ENCODE assay signal across 1 cellular context in the genomic region with DNA sequence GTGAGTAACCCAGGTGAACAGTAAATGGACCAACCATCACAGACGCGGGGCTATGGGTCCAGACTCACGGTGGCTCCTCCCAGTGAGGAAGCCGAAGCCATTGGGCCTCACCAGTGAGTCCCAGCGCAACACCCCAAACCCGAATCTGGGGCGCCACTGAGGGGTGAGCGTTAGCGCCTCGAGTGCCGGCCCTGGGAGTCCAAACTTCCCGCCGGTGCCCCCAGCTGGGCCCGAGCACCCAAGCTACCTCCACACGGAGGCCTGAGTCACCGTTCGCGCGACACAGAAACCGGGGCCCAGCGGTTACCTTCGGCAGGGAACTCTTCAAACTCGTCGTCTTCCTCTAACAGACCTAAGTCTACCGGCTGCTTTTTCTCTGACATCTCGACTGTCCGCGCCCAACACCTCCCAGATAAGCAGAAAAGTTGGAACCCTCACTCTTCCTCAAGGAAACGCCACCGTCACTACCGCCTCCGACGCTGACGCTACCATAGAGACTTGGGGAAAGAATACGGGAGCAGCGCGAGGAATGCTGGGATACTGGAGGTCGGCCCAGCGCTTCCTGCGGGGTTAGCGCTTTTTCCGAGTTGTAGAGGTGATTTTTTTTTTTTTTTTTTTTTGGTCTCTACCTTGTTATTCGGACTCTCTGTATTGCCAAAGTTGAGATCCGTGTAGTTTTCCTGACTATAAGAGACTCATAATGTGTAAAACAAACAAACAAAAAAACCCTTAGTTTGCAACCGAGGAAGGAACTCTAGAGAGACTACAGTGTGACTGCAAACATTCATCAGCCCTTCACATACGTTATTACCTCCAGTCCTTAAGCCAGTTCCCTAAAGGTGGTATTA.
TF ChIP-seq lines count a peak whose summit lies in the region.

A gene (minus strand): TSS at position 466 of the 848 bp plus-strand sequence. CDS start 83 bp downstream, at position 383.

TF ChIP-seq in GM12878, 131 proteins besides CTCF, POLR2A, EP300 and RAD21 (continued from another document):
- TF ChIP-seq, protein P1, sequence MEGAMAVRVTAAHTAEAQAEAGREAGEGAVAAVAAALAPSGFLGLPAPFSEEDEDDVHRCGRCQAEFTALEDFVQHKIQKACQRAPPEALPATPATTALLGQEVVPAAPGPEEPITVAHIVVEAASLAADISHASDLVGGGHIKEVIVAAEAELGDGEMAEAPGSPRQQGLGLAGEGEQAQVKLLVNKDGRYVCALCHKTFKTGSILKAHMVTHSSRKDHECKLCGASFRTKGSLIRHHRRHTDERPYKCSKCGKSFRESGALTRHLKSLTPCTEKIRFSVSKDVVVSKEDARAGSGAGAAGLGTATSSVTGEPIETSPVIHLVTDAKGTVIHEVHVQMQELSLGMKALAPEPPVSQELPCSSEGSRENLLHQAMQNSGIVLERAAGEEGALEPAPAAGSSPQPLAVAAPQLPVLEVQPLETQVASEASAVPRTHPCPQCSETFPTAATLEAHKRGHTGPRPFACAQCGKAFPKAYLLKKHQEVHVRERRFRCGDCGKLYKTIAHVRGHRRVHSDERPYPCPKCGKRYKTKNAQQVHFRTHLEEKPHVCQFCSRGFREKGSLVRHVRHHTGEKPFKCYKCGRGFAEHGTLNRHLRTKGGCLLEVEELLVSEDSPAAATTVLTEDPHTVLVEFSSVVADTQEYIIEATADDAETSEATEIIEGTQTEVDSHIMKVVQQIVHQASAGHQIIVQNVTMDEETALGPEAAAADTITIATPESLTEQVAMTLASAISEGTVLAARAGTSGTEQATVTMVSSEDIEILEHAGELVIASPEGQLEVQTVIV (IDR thresholded peaks at IDR 0.05; ENCODE audit: borderline replicate concordance, partially characterized antibody), result no peak
- 0 out of 3 replicates have a peak, but pooled peaks have one; percentile 46 for TF ChIP-seq POU2F2 (IDR thresholded peaks at IDR 0.05; ENCODE audit: borderline replicate concordance, low read depth, low read length)
- TF ChIP-seq TAF1 (IDR thresholded peaks at IDR 0.05; ENCODE audit: borderline replicate concordance, low read depth, low read length), result peak; percentile 80; the same call in 1 of the 2 replicates
- peak; percentile 50; the same call in 1 of the 2 replicates for TF ChIP-seq POLR2AphosphoS2 (IDR thresholded peaks at IDR 0.05; ENCODE audit: low read depth, low read length)
- TF ChIP-seq MEF2B (IDR thresholded peaks at IDR 0.05; ENCODE audit: partially characterized antibody, poor library complexity, severe bottlenecking), result peak; percentile 11
- TF ChIP-seq IKZF2 (IDR thresholded peaks at IDR 0.05), result peak; percentile 76 to 85
- no peak for TF ChIP-seq NFIC (IDR thresholded peaks at IDR 0.05; ENCODE audit: low read depth, low read length)
- TF ChIP-seq, protein P2, sequence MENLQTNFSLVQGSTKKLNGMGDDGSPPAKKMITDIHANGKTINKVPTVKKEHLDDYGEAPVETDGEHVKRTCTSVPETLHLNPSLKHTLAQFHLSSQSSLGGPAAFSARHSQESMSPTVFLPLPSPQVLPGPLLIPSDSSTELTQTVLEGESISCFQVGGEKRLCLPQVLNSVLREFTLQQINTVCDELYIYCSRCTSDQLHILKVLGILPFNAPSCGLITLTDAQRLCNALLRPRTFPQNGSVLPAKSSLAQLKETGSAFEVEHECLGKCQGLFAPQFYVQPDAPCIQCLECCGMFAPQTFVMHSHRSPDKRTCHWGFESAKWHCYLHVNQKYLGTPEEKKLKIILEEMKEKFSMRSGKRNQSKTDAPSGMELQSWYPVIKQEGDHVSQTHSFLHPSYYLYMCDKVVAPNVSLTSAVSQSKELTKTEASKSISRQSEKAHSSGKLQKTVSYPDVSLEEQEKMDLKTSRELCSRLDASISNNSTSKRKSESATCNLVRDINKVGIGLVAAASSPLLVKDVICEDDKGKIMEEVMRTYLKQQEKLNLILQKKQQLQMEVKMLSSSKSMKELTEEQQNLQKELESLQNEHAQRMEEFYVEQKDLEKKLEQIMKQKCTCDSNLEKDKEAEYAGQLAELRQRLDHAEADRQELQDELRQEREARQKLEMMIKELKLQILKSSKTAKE (IDR thresholded peaks at IDR 0.05; ENCODE audit: low read depth, poor library complexity, severe bottlenecking), result no peak
- TF ChIP-seq RBBP5 (conservative IDR thresholded peaks at IDR 0.05), result no peak
- no peak for TF ChIP-seq SUPT20H (IDR thresholded peaks at IDR 0.05; ENCODE audit: borderline replicate concordance, control insufficient read depth, low read depth, low read length)
- 0 out of 2 replicates have a peak, but pooled peaks have one; percentile 14 for TF ChIP-seq SPI1 (IDR thresholded peaks at IDR 0.05; ENCODE audit: borderline replicate concordance, insufficient read depth, low read depth, low read length)
- TF ChIP-seq IRF4 (IDR thresholded peaks at IDR 0.05; ENCODE audit: low read depth, low read length), result 0 out of 2 replicates have a peak, but pooled peaks have one; percentile 14
- peak; percentile 40; the same call in 1 of the 2 replicates for TF ChIP-seq GATAD2B (conservative IDR thresholded peaks at IDR 0.05; ENCODE audit: low read depth)
- TF ChIP-seq, protein P3, sequence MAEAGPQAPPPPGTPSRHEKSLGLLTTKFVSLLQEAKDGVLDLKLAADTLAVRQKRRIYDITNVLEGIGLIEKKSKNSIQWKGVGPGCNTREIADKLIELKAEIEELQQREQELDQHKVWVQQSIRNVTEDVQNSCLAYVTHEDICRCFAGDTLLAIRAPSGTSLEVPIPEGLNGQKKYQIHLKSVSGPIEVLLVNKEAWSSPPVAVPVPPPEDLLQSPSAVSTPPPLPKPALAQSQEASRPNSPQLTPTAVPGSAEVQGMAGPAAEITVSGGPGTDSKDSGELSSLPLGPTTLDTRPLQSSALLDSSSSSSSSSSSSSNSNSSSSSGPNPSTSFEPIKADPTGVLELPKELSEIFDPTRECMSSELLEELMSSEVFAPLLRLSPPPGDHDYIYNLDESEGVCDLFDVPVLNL (IDR thresholded peaks at IDR 0.05; ENCODE audit: low read depth, low read length), result peak; percentile 52; the same call in 1 of the 2 replicates
- peak; percentile 47; the same call in 1 of the 2 replicates for TF ChIP-seq HCFC1 (IDR thresholded peaks at IDR 0.05; ENCODE audit: low read length)
- TF ChIP-seq MXI1 (IDR thresholded peaks at IDR 0.05; ENCODE audit: low read depth, low read length), result no peak
- no peak for TF ChIP-seq JUND (IDR thresholded peaks at IDR 0.05; ENCODE audit: low read depth, low read length)
- peak; percentile 74 for TF ChIP-seq EED (IDR thresholded peaks at IDR 0.05; ENCODE audit: low read depth)
- TF ChIP-seq ZSCAN29 (IDR thresholded peaks at IDR 0.05), result no peak
- TF ChIP-seq, protein P4, sequence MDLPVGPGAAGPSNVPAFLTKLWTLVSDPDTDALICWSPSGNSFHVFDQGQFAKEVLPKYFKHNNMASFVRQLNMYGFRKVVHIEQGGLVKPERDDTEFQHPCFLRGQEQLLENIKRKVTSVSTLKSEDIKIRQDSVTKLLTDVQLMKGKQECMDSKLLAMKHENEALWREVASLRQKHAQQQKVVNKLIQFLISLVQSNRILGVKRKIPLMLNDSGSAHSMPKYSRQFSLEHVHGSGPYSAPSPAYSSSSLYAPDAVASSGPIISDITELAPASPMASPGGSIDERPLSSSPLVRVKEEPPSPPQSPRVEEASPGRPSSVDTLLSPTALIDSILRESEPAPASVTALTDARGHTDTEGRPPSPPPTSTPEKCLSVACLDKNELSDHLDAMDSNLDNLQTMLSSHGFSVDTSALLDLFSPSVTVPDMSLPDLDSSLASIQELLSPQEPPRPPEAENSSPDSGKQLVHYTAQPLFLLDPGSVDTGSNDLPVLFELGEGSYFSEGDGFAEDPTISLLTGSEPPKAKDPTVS (IDR thresholded peaks at IDR 0.05; ENCODE audit: low read depth, low read length), result no peak
